ENCODE assay signal across 16 cellular contexts in the genomic region with DNA sequence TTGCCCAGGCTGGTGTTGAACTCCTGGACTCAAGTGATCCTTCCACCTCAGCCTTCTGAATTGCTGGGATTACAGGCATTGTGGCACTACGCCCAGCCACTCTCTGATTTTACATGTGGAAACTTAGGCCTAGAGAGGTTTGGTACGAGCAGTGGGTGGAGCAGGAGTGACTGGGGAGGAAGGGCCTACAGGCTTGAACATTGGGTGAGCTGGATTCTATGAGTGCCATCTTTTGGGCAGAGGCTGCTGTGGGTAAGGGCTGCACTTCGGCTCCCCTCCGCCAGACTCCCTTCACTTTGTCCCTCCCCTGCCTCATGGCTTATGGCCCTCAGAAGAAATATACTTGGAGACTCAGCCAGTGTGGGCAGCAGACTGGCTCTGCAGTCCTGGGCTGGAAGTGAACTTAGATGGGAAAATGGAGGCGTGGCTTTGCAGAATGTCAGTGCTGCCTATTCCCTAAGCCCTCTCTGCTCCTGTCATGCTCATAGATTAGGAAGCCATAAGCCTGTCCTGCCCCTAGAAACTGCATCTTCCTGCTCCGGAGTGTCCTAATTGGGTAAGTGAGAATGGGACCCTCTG. TPM values are rescaled to one million over a fixed set of nuclear protein-coding genes. Genes with fewer than 3 reads are reported as not detected.
DNase-seq lines count a peak whose midpoint lies in the region; ATAC-seq and TF ChIP-seq lines count a peak whose summit lies in the region.
"Had no signal": no experiment of that assay in that cellular context is flagged by ENCODE, and none has a peak within 500 bp of the region (broad histone marks: within the 10 kb centered on the region; RNA-seq: fewer than 3 reads in every experiment).

No MANE protein-coding gene starts in this region.

- H3K9me3 ChIP-seq in right cardiac atrium (ENCODE audit: control insufficient read depth, low read length) (no peaks in the 10 kb centered on the region), right atrium auricular region (no peaks in the 10 kb centered on the region), left lung (no peaks in the 10 kb centered on the region)
- H3K9me3 ChIP-seq: tibial artery had no signal

- H3K36me3 ChIP-seq in right atrium auricular region = no peaks in the 10 kb centered on the region
- H3K36me3 ChIP-seq in left lung = peaks cover 0 to 42% of the 10 kb centered on the region in 2 donors

- 73% methylated on average over 6 of the region's 6 CpGs for WGBS in right cardiac atrium

- H3K27ac ChIP-seq in right cardiac atrium (ENCODE audit: low read length) (no peak overlapping the region), right atrium auricular region (no peak overlapping the region), left lung (no peak overlapping the region)
- H3K27ac ChIP-seq: tibial artery had no signal

- intact Hi-C loops in right cardiac atrium (cut with DNase I) = no loop called here
- intact Hi-C loops in left lung (cut with DNase I) = no loop called here

- DNase-seq in right cardiac atrium (peak in 1 of 3 donors; percentile 75), right atrium auricular region (ENCODE audit: low spot score) (no peak), dedifferentiated amniotic fluid mesenchymal stem cell (ENCODE audit: extremely low spot score) (peak; percentile 51), left lung (no peak), medulla oblongata (ENCODE audit: extremely low spot score) (no peak), NCI-H1105 (lab: John Stamatoyannopoulos, UW) (no peak), KBM-7 (no peak)
- DNase-seq: ACHN; activated CD4-positive, alpha-beta T cell treated with anti-CD3 and anti-CD28 coated beads for 4 hours; activated T-cell treated with anti-CD3 and anti-CD28 coated beads, Interleukin-2, amount 50 U/mL, for 4 hours; hippocampal formation; mammary epithelial cell; posterior cingulate gyrus; SW 1271; tibial artery had no signal

- H3K27me3 ChIP-seq in right cardiac atrium (ENCODE audit: control insufficient read depth, insufficient read depth) (no peaks in the 10 kb centered on the region), right atrium auricular region (no peaks in the 10 kb centered on the region), left lung (no peaks in the 10 kb centered on the region)
- H3K27me3 ChIP-seq: tibial artery had no signal

- no peak for TF ChIP-seq CTCF in right atrium auricular region (IDR thresholded peaks at IDR 0.05)
- TF ChIP-seq CTCF in left lung (IDR thresholded peaks at IDR 0.05) = no peak

- peaks cover 3% of the 10 kb centered on the region for H3K4me1 ChIP-seq in right cardiac atrium (ENCODE audit: control insufficient read depth, insufficient read depth, low read length)
- peaks cover 0 to 16% of the 10 kb centered on the region in 2 donors for H3K4me1 ChIP-seq in right atrium auricular region
- no peaks in the 10 kb centered on the region for H3K4me1 ChIP-seq in left lung
- H3K4me1 ChIP-seq: tibial artery had no signal

- H3K4me3 ChIP-seq in right cardiac atrium (ENCODE audit: low read length) (no peak overlapping the region), right atrium auricular region (no peak overlapping the region), left lung (no peak overlapping the region)
- H3K4me3 ChIP-seq: tibial artery had no signal

- in situ Hi-C loops in KBM-7 (cut with MboI; ENCODE audit: low pct_unique_long_range_greater_than_20kb, low sequenced_read_pairs) = no loop called here

- ATAC-seq in right cardiac atrium (peak; percentile 8 to 15), left lung (peak; percentile 46), GM21717 (IDR thresholded peaks at IDR 0.05; ENCODE audit: unreplicated experiment) (no peak)

RNA-seq across cellular contexts. Expression of a gene that starts 9.5 kb away (rescaled TPM):
- total RNA-seq in right cardiac atrium (10 to 100 TPM; 33.7 to 91.9 (median 56.4) TPM), right atrium auricular region (10 to 100 TPM; 43.8 to 46.7 TPM), left lung (100 to 1,000 TPM in 1 of 2 donors, 10 to 100 TPM in 1; 93.3 to 151 TPM)
- polyA plus RNA-seq in right cardiac atrium = 36.7 TPM
